In the genomic region with DNA sequence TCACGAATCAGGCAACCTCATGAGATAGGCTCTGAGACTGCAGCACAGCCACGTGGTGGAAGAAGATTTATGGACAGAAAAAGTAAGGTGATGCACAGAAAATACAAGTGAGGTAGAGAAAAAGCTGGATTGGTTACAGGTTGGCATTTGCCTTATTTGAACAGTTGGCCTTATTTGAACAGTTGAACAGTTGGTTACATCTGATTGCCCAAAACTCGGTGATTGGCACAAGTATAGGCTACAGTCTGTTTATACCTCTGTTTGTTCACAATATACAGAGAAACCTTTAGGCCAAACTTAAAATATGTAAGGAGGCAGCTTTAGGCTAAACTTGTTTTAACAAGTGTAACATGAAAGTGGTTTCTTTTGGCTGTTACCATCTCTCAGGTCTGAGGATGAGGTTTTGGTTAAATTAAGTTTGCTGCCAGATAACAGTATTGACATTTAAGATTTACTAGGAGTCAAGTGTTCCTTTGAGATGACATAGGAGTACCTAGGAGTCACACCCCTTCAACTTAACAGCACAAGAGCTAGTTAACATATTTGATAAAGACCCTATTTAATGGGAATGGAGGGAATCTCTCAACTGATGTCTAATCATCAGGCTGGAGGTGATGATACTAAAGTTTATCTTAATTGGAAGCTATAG, we compare ENCODE assay signal across 19 cellular contexts.
"Had no signal": no experiment of that assay in that cellular context is flagged by ENCODE, and none has a peak within 500 bp of the region (broad histone marks: within the 10 kb centered on the region; RNA-seq: fewer than 3 reads in every experiment).

No MANE protein-coding gene starts in this region.

- H3K4me1 ChIP-seq: colonic mucosa, heart left ventricle, sigmoid colon, testis, tibial nerve had no signal

- H3K4me3 ChIP-seq: colonic mucosa, heart left ventricle, sigmoid colon, skin epidermis, testis, tibial nerve had no signal

- H3K27ac Mint-ChIP-seq: endodermal cell; naive thymus-derived CD4-positive, alpha-beta T cell; nephron progenitor cell; stimulated activated naive B cell treated with anti-CD40 and anti-IgM and Interleukin-4, amounts not matched to agents 10 μg/mL and 1 μg/mL and 100 μg/mL, for 72 hours; stimulated activated naive CD8-positive, alpha-beta T cell treated with anti-CD3 and anti-CD28 coated beads, Interleukin-15, amount 100 ng/mL, for 72 hours had no signal

- H3K27me3 ChIP-seq: colonic mucosa, heart left ventricle, sigmoid colon, testis, tibial nerve had no signal

- H3K36me3 ChIP-seq: colonic mucosa, heart left ventricle, sigmoid colon, tibial nerve had no signal

- H3K27ac ChIP-seq: colonic mucosa, heart left ventricle, sigmoid colon, skin epidermis, testis, tibial nerve had no signal

- H3K9me3 ChIP-seq: colonic mucosa, heart left ventricle, sigmoid colon, testis, tibial nerve had no signal

- FAIRE-seq: frontal cortex had no signal

- ATAC-seq: esophagus mucosa; heart left ventricle; left colon; naive thymus-derived CD4-positive, alpha-beta T cell; stimulated activated naive B cell treated with anti-CD40 and anti-IgM and Interleukin-4, amounts not matched to agents 10 μg/mL and 1 μg/mL and 100 μg/mL, for 72 hours; stimulated activated naive CD8-positive, alpha-beta T cell treated with anti-CD3 and anti-CD28 coated beads, Interleukin-15, amount 100 ng/mL, for 72 hours had no signal

- DNase-seq: colonic mucosa; effector CD4-positive, alpha-beta T cell; endodermal cell; heart left ventricle; hippocampal formation; left colon; mesendoderm; naive thymus-derived CD4-positive, alpha-beta T cell; nephron progenitor cell; sigmoid colon; stimulated activated CD4-positive, alpha-beta T cell treated with anti-CD3 and anti-CD28 coated beads, Interleukin-2, amount 100 ng/mL, for 24 hours; stimulated activated CD4-positive, alpha-beta T cell treated with anti-CD3 and anti-CD28 coated beads, Interleukin-4, amount 100 ng/mL, for 4 hours; stimulated activated naive B cell treated with anti-CD40 and anti-IgM and Interleukin-4, amounts not matched to agents 10 μg/mL and 1 μg/mL and 100 μg/mL, for 72 hours; stimulated activated naive CD8-positive, alpha-beta T cell treated with anti-CD3 and anti-CD28 coated beads, Interleukin-15, amount 100 ng/mL, for 72 hours; testis had no signal
